8 cellular contexts compared by ENCODE assay signal in genomic region chr12:45214739-45215418, GRCh38. TPM values are rescaled to one million over a fixed set of nuclear protein-coding genes. Genes with fewer than 3 reads are reported as not detected.
DNase-seq lines count a peak whose midpoint lies in the region; ATAC-seq and TF ChIP-seq lines count a peak whose summit lies in the region.

No MANE protein-coding gene starts in this region.

- H3K4me3 Mint-ChIP-seq in activated CD4-positive, alpha-beta T cell treated with anti-CD3 and anti-CD28 coated beads for 36 hours: peak overlapping the region; percentile 89
- H3K4me3 Mint-ChIP-seq in activated B cell treated with CpG ODN at 0.5 μM for 24 hours: peak overlapping the region; percentile 95
- peak overlapping the region; percentile 92 for H3K4me3 Mint-ChIP-seq in stimulated activated effector memory CD8-positive, alpha-beta T cell treated with anti-CD3 and anti-CD28 coated beads, Interleukin-12 subunit alpha, Interleukin-12 subunit beta, amount 100 ng/mL, for 72 hours

- WGBS in iPS DF 6.9 (ENCODE audit: insufficient coverage, insufficient read length): no CpG with 5 or more reads among the region's 11 CpGs

- ATAC-seq in activated CD4-positive, alpha-beta T cell treated with anti-CD3 and anti-CD28 coated beads for 36 hours: no peak
- ATAC-seq in activated B cell treated with CpG ODN at 0.5 μM for 24 hours (ENCODE audit: low read depth) (no peak), HG03039 (IDR thresholded peaks at IDR 0.05; ENCODE audit: unreplicated experiment) (no peak), GM19328 (IDR thresholded peaks at IDR 0.05; ENCODE audit: unreplicated experiment) (no peak)
- ATAC-seq in stimulated activated effector memory CD8-positive, alpha-beta T cell treated with anti-CD3 and anti-CD28 coated beads, Interleukin-12 subunit alpha, Interleukin-12 subunit beta, amount 100 ng/mL, for 72 hours: no peak

- H3K27me3 Mint-ChIP-seq in activated CD4-positive, alpha-beta T cell treated with anti-CD3 and anti-CD28 coated beads for 36 hours: no peaks in the 10 kb centered on the region
- no peaks in the 10 kb centered on the region for H3K27me3 Mint-ChIP-seq in activated B cell treated with CpG ODN at 0.5 μM for 24 hours

- peak; percentile 33 for DNase-seq in activated CD4-positive, alpha-beta T cell treated with anti-CD3 and anti-CD28 coated beads for 36 hours
- DNase-seq in activated CD4-positive, alpha-beta T cell treated with anti-CD3 and anti-CD28 coated beads, Interleukin-2, amount 50 U/mL, for 1 hour: no peak
- DNase-seq in activated B cell treated with CpG ODN at 0.5 μM for 24 hours (no peak), iPS DF 6.9 (ENCODE audit: low read depth, low spot score) (no peak), SW480 (ENCODE audit: low spot score) (no peak)
- no peak for DNase-seq in stimulated activated effector memory CD8-positive, alpha-beta T cell treated with anti-CD3 and anti-CD28 coated beads, Interleukin-12 subunit alpha, Interleukin-12 subunit beta, amount 100 ng/mL, for 72 hours (ENCODE audit: low spot score in 2 of 2)

- TF ChIP-seq CTCF in activated B cell treated with CpG ODN at 0.5 μM for 24 hours (IDR thresholded peaks at IDR 0.05): no peak

- peaks cover 4% of the 10 kb centered on the region for H3K4me1 ChIP-seq in iPS DF 6.9 (ENCODE audit: control insufficient read depth, insufficient read depth, low read length)

- H3K36me3 ChIP-seq in iPS DF 6.9 (ENCODE audit: control insufficient read depth, insufficient read depth, low read length): no peaks in the 10 kb centered on the region

- intact Hi-C loops in activated CD4-positive, alpha-beta T cell treated with anti-CD3 and anti-CD28 coated beads for 36 hours (cut with DNase I, micrococcal nuclease): loop anchor here in 1 of 2 experiments (1.0 to 5.0 kb wide), 2 partner anchors 19 to 512 kb away; partner anchors contain the start of gene ARID2
- intact Hi-C loops in activated B cell treated with CpG ODN at 0.5 μM for 24 hours (cut with micrococcal nuclease): loop anchor here (1.0 to 10.0 kb wide), 3 partner anchors 45 to 775 kb away; partner anchors contain the start of gene SCAF11

- no peaks in the 10 kb centered on the region for H3K9me3 Mint-ChIP-seq in activated CD4-positive, alpha-beta T cell treated with anti-CD3 and anti-CD28 coated beads for 36 hours (ENCODE audit: low read depth)
- H3K9me3 Mint-ChIP-seq in activated B cell treated with CpG ODN at 0.5 μM for 24 hours: no peaks in the 10 kb centered on the region
- no peaks in the 10 kb centered on the region for H3K9me3 Mint-ChIP-seq in stimulated activated effector memory CD8-positive, alpha-beta T cell treated with anti-CD3 and anti-CD28 coated beads, Interleukin-12 subunit alpha, Interleukin-12 subunit beta, amount 100 ng/mL, for 72 hours

- CTCF ChIA-PET in activated CD4-positive, alpha-beta T cell treated with anti-CD3 and anti-CD28 coated beads for 36 hours (lab: Charles Lee): interaction anchor here (0.6 to 1.8 kb wide), 9 partner anchors 9 to 557 kb away, joined by 3 to 5 read pairs (median 3); no protein-coding TSS in a partner anchor
- CTCF ChIA-PET in activated B cell treated with CpG ODN at 0.5 μM for 24 hours (lab: Charles Lee): interaction anchor here (0.7 kb wide), 1 partner anchor 54 kb away, joined by 3 read pairs; no protein-coding TSS in a partner anchor

- no peaks in the 10 kb centered on the region for H3K9me3 ChIP-seq in iPS DF 6.9 (ENCODE audit: control insufficient read depth, insufficient read depth, low read length)

- peaks cover 32% of the 10 kb centered on the region for H3K4me1 Mint-ChIP-seq in activated CD4-positive, alpha-beta T cell treated with anti-CD3 and anti-CD28 coated beads for 36 hours
- peaks cover 46% of the 10 kb centered on the region for H3K4me1 Mint-ChIP-seq in activated B cell treated with CpG ODN at 0.5 μM for 24 hours
- peaks cover 32% of the 10 kb centered on the region for H3K4me1 Mint-ChIP-seq in stimulated activated effector memory CD8-positive, alpha-beta T cell treated with anti-CD3 and anti-CD28 coated beads, Interleukin-12 subunit alpha, Interleukin-12 subunit beta, amount 100 ng/mL, for 72 hours

- peak overlapping the region; percentile 94; the same call in 1 of the 2 replicates for H3K4me3 ChIP-seq in iPS DF 6.9 (ENCODE audit: low read length)

- H3K27me3 ChIP-seq in iPS DF 6.9 (ENCODE audit: control insufficient read depth, insufficient read depth, low read length): no peaks in the 10 kb centered on the region

- H3K36me3 Mint-ChIP-seq in activated CD4-positive, alpha-beta T cell treated with anti-CD3 and anti-CD28 coated beads for 36 hours (ENCODE audit: low read depth): no peaks in the 10 kb centered on the region
- peaks cover 9% of the 10 kb centered on the region for H3K36me3 Mint-ChIP-seq in activated B cell treated with CpG ODN at 0.5 μM for 24 hours (ENCODE audit: low read depth)
- peaks cover 6% of the 10 kb centered on the region for H3K36me3 Mint-ChIP-seq in stimulated activated effector memory CD8-positive, alpha-beta T cell treated with anti-CD3 and anti-CD28 coated beads, Interleukin-12 subunit alpha, Interleukin-12 subunit beta, amount 100 ng/mL, for 72 hours

- POLR2A ChIA-PET in activated CD4-positive, alpha-beta T cell treated with anti-CD3 and anti-CD28 coated beads for 36 hours (lab: Charles Lee): interaction anchor here (0.6 kb wide), 1 partner anchor 538 kb away, joined by 3 read pairs; no protein-coding TSS in a partner anchor
- POLR2A ChIA-PET in activated B cell treated with CpG ODN at 0.5 μM for 24 hours (lab: Charles Lee): interaction anchor here (1.0 to 1.8 kb wide), 4 partner anchors 18 to 776 kb away, joined by 3 to 8 read pairs (median 5); partner anchors contain the start of gene ARID2

- peak overlapping the region; percentile 90 for H3K27ac Mint-ChIP-seq in activated CD4-positive, alpha-beta T cell treated with anti-CD3 and anti-CD28 coated beads for 36 hours
- H3K27ac Mint-ChIP-seq in activated B cell treated with CpG ODN at 0.5 μM for 24 hours: peak overlapping the region; percentile 90
- H3K27ac Mint-ChIP-seq in stimulated activated effector memory CD8-positive, alpha-beta T cell treated with anti-CD3 and anti-CD28 coated beads, Interleukin-12 subunit alpha, Interleukin-12 subunit beta, amount 100 ng/mL, for 72 hours: peak overlapping the region; percentile 95

- no peak overlapping the region for H3K27ac ChIP-seq in iPS DF 6.9 (ENCODE audit: low read length)

RNA-seq across cellular contexts. Expression of gene ANO6, which starts 1.0 kb away (rescaled TPM):
- total RNA-seq in activated CD4-positive, alpha-beta T cell treated with anti-CD3 and anti-CD28 coated beads for 36 hours: 10 to 100 TPM; 18.7 to 20.3 TPM
- total RNA-seq in activated B cell treated with CpG ODN at 0.5 μM for 24 hours: 14.8 and 16.3 TPM in 2 replicates
